ENCODE assay signal across 8 cellular contexts in genomic region chr19:3359850-3360493, GRCh38. TPM values are rescaled to one million over a fixed set of nuclear protein-coding genes. Genes with fewer than 3 reads are reported as not detected.
DNase-seq lines count a peak whose midpoint lies in the region; ATAC-seq, FAIRE-seq and TF ChIP-seq lines count a peak whose summit lies in the region.

No MANE protein-coding gene starts in this region.

- no peaks in the 10 kb centered on the region for H3K23me2 ChIP-seq in H9 (ENCODE audit: insufficient read length, low read depth, low read length, poor library complexity, severe bottlenecking)

- no peak overlapping the region for H4K91ac ChIP-seq in H9 (ENCODE audit: insufficient read length, low read depth, low read length)

- no peak overlapping the region for H3K9ac ChIP-seq in H9 (ENCODE audit: extremely low read depth, insufficient read length, low read length)
- H3K9ac ChIP-seq in endothelial cell of umbilical vein (replicated peaks; ENCODE audit: extremely low read depth, insufficient read depth, low read length) = peak overlapping the region; percentile 54

- H2BK12ac ChIP-seq in H9 (ENCODE audit: insufficient read length, low read depth, low read length) = no peak overlapping the region

- POLR2A ChIA-PET in endothelial cell of umbilical vein (lab: Charles Lee) = no interaction called here

- no peak overlapping the region for H3T11ph ChIP-seq in H9 (ENCODE audit: low read length)

- DNase-seq in CD1c-positive myeloid dendritic cell (ENCODE audit: extremely low spot score) (peak; percentile 45), H9 (no peak), WERI-Rb-1 (no peak), endothelial cell of umbilical vein (ENCODE audit: low read depth, low spot score) (no peak), nephron progenitor cell (peak; percentile 57), NCI-H128 (lab: John Stamatoyannopoulos, UW; ENCODE audit: unreplicated experiment) (no peak), OCI-M2 (lab: John Stamatoyannopoulos, UW; ENCODE audit: unreplicated experiment) (no peak)

- H3K4me3 Mint-ChIP-seq in H9 (peak overlapping the region; percentile 48 to 80; a peak in 3 of 5 replicates), nephron progenitor cell (no peak overlapping the region)

- no peaks in the 10 kb centered on the region for H3K79me1 ChIP-seq in H9 (ENCODE audit: insufficient read depth, low read depth, low read length, poor library complexity, severe bottlenecking)

- no peak overlapping the region for H4K5ac ChIP-seq in H9 (ENCODE audit: insufficient read length, low read depth, low read length)

- H3K4me2 ChIP-seq in H9 (ENCODE audit: insufficient read depth, insufficient read length, low read length) = peak overlapping the region; percentile 27
- H3K4me2 ChIP-seq in endothelial cell of umbilical vein (ENCODE audit: insufficient read depth, low read length) = peak overlapping the region; percentile 81

- H3K9me3 Mint-ChIP-seq in H9 = peaks cover 11 to 22% of the 10 kb centered on the region in 2 experiments
- peaks cover 15% of the 10 kb centered on the region for H3K9me3 Mint-ChIP-seq in nephron progenitor cell

- no peaks in the 10 kb centered on the region for H3K9me1 ChIP-seq in endothelial cell of umbilical vein (replicated peaks; ENCODE audit: control insufficient read depth, extremely low read depth, insufficient read depth, low read length)

- H4K20me1 ChIP-seq in H9 (ENCODE audit: control insufficient read depth, insufficient read depth, insufficient read length) (peaks cover 2% of the 10 kb centered on the region), endothelial cell of umbilical vein (replicated peaks; ENCODE audit: control insufficient read depth, extremely low read depth, insufficient read depth, low read length) (no peaks in the 10 kb centered on the region)

- H3K27me3 ChIP-seq in H9 (ENCODE audit: insufficient read depth, low read length) (peaks cover 77% of the 10 kb centered on the region), WERI-Rb-1 (ENCODE audit: insufficient read depth, low read depth, severe bottlenecking) (no peaks in the 10 kb centered on the region), endothelial cell of umbilical vein (ENCODE audit: control insufficient read depth in 2 of 2, insufficient read depth in 2 of 2, low read length in 2 of 2) (no peaks in the 10 kb centered on the region)

- ATAC-seq in GM19463 (IDR thresholded peaks at IDR 0.05; ENCODE audit: unreplicated experiment) = no peak

- H2BK5ac ChIP-seq in H9 (ENCODE audit: insufficient read length, low read length) = no peak overlapping the region

- dilution Hi-C loops in endothelial cell of umbilical vein (cut with MboI; ENCODE audit: extremely low pct_ligation_motif_present, low sequenced_read_pairs) = no loop called here

- CTCF ChIA-PET in endothelial cell of umbilical vein (lab: Charles Lee) = interaction anchor here (1.0 to 1.3 kb wide), 2 partner anchors 69 to 110 kb away, joined by 3 to 5 read pairs; no protein-coding TSS in a partner anchor

- H3K27me3 Mint-ChIP-seq in H9 (ENCODE audit: low read depth) = peaks cover 89% of the 10 kb centered on the region
- peaks cover 89% of the 10 kb centered on the region for H3K27me3 Mint-ChIP-seq in nephron progenitor cell (ENCODE audit: low read depth, poor library complexity)

- H3K9me3 ChIP-seq in H9 (ENCODE audit: control insufficient read depth, low read depth, low read length) (no peaks in the 10 kb centered on the region), WERI-Rb-1 (ENCODE audit: severe bottlenecking) (no peaks in the 10 kb centered on the region), endothelial cell of umbilical vein (replicated peaks; ENCODE audit: control insufficient read depth, insufficient read depth, low read length) (no peaks in the 10 kb centered on the region)

- no peak overlapping the region for H3K23ac ChIP-seq in H9 (ENCODE audit: insufficient read length, low read depth, low read length)

- H2AFZ ChIP-seq in H9 (ENCODE audit: low read length) (no peak overlapping the region), endothelial cell of umbilical vein (ENCODE audit: low read depth, low read length) (peak overlapping the region; percentile 8)

- no peak for TF ChIP-seq CTCF in H9 (conservative IDR thresholded peaks at IDR 0.05)
- TF ChIP-seq CTCF in WERI-Rb-1 (IDR thresholded peaks at IDR 0.05; ENCODE audit: low read depth, low read length) = no peak
- TF ChIP-seq CTCF in endothelial cell of umbilical vein (IDR thresholded peaks at IDR 0.05; ENCODE audit: extremely low read depth in 1 of 2, insufficient read depth in 1 of 2, low read depth in 1 of 2, low read length in 2 of 2) = no peak
- no peak for TF ChIP-seq CTCF in nephron progenitor cell (IDR thresholded peaks at IDR 0.05)

- no peak overlapping the region for H2BK20ac ChIP-seq in H9 (ENCODE audit: low read depth, low read length, poor library complexity, severe bottlenecking)

- H3K79me2 ChIP-seq in H9 (ENCODE audit: insufficient read depth, low read length) = no peaks in the 10 kb centered on the region
- peaks cover 20% of the 10 kb centered on the region for H3K79me2 ChIP-seq in endothelial cell of umbilical vein (ENCODE audit: control insufficient read depth, insufficient read depth, low read length)

- BruUV-seq in endothelial cell of umbilical vein (replicated peaks; lab: Mats Ljungman, UMichigan) = no TSS peak

- no peak overlapping the region for H3K27ac ChIP-seq in H9 (ENCODE audit: insufficient read length, low read depth, low read length)
- H3K27ac ChIP-seq in WERI-Rb-1 = peak overlapping the region; percentile 81
- H3K27ac ChIP-seq in endothelial cell of umbilical vein (ENCODE audit: insufficient read depth, low read depth, low read length) = peak overlapping the region; percentile 11

- FAIRE-seq in endothelial cell of umbilical vein (lab: Jason Lieb, UNC) = no peak

- no peak for TF ChIP-seq POLR2A in endothelial cell of umbilical vein (IDR thresholded peaks at IDR 0.05; ENCODE audit: low read depth, low read length)

- H3K18ac ChIP-seq in H9 (ENCODE audit: insufficient read length, low read depth, low read length) = no peak overlapping the region

- H3K56ac ChIP-seq in H9 (ENCODE audit: insufficient read length, low read depth, low read length) = no peak overlapping the region

- H3K4ac ChIP-seq in H9 (ENCODE audit: low read depth, low read length) = no peak overlapping the region

- no peak overlapping the region for H2BK120ac ChIP-seq in H9 (ENCODE audit: low read depth, low read length, poor library complexity, severe bottlenecking)

- no peak overlapping the region for H3K14ac ChIP-seq in H9 (ENCODE audit: insufficient read depth, low read length)

- intact Hi-C loops in endothelial cell of umbilical vein (cut with micrococcal nuclease) = loop anchor here (2.0 kb wide), 1 partner anchor 69 kb away; no protein-coding TSS in a partner anchor

- H3K4me1 Mint-ChIP-seq in H9 (peaks cover 3 to 28% of the 10 kb centered on the region in 2 experiments; a peak in 3 of 4 replicates), nephron progenitor cell (peaks cover 12% of the 10 kb centered on the region)

- no CpG with 5 or more reads among the region's 101 CpGs for WGBS in H9 (ENCODE audit: extremely low coverage, insufficient read length, low lambda C conversion rate)

- H3K4me3 ChIP-seq in WERI-Rb-1 (ENCODE audit: low read depth, low read length) (peak overlapping the region; percentile 70), endothelial cell of umbilical vein (replicated peaks in 1 of 3; ENCODE audit: insufficient read depth in 1 of 3, low read depth in 1 of 3, low read length in 3 of 3) (peak overlapping the region; percentile 67 to 94 (median 68))

- no peaks in the 10 kb centered on the region; the same call in 1 of the 2 replicates for H3K36me3 ChIP-seq in WERI-Rb-1
- no peaks in the 10 kb centered on the region for H3K36me3 ChIP-seq in endothelial cell of umbilical vein (ENCODE audit: control insufficient read depth in 2 of 2, extremely low read depth in 1 of 2, insufficient read depth in 2 of 2, low read length in 2 of 2)

- H3K4me1 ChIP-seq in H9 (ENCODE audit: insufficient read depth, low read length) = no peaks in the 10 kb centered on the region; the same call in 1 of the 2 replicates
- H3K4me1 ChIP-seq in endothelial cell of umbilical vein (ENCODE audit: control insufficient read depth, extremely low read depth, insufficient read depth, low read length) = peaks cover 11% of the 10 kb centered on the region

- no peak overlapping the region for H2AK5ac ChIP-seq in H9 (ENCODE audit: insufficient read length, low read length)

- H4K8ac ChIP-seq in H9 (replicated peaks; ENCODE audit: insufficient read length, low read depth, low read length) = no peak overlapping the region

- H2BK15ac ChIP-seq in H9 (ENCODE audit: low read depth, low read length) = no peak overlapping the region

- H3K27ac Mint-ChIP-seq in H9 = no peak overlapping the region
- H3K27ac Mint-ChIP-seq in nephron progenitor cell = no peak overlapping the region

- H3K36me3 Mint-ChIP-seq in H9 (ENCODE audit: insufficient read depth in 1 of 3, low read depth in 3 of 3) (peaks cover 0 to 4% (median 0%) of the 10 kb centered on the region in 3 experiments; a peak in 3 of 7 replicates), nephron progenitor cell (ENCODE audit: low read depth) (peaks cover 5% of the 10 kb centered on the region)

TF ChIP-seq in endothelial cell of umbilical vein, 7 proteins besides CTCF, POLR2A, EP300 and RAD21:
- no peak for TF ChIP-seq POLR2AphosphoS5 (IDR thresholded peaks at IDR 0.05; ENCODE audit: insufficient read depth, low read depth, low read length)
- no peak for TF ChIP-seq FOS (IDR thresholded peaks at IDR 0.05; ENCODE audit: borderline replicate concordance, insufficient read depth, low read length)
- TF ChIP-seq, protein P1, sequence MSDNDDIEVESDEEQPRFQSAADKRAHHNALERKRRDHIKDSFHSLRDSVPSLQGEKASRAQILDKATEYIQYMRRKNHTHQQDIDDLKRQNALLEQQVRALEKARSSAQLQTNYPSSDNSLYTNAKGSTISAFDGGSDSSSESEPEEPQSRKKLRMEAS (IDR thresholded peaks at IDR 0.05; ENCODE audit: insufficient read depth, insufficient read length) = no peak
- no peak for TF ChIP-seq JUN (IDR thresholded peaks at IDR 0.05; ENCODE audit: borderline replicate concordance, insufficient read depth, insufficient read length, low read depth)
- no peak for TF ChIP-seq GATA2 (IDR thresholded peaks at IDR 0.05; ENCODE audit: insufficient read depth, insufficient read length, low read depth, low read length)
- TF ChIP-seq EZH2 (IDR thresholded peaks at IDR 0.05; ENCODE audit: borderline replicate concordance, low read depth, low read length, severe bottlenecking) = no peak
- TF ChIP-seq MYC (IDR thresholded peaks at IDR 0.05; ENCODE audit: low read depth, low read length) = no peak
TF ChIP-seq in endothelial cell of umbilical vein: peak in this region for 0.

RNA-seq across cellular contexts. Expression of gene NFIC, which starts 6.4 kb away (rescaled TPM):
- 5.6 and 8.0 TPM in 2 replicates for total RNA-seq in H9 (2021)
- total RNA-seq in endothelial cell of umbilical vein = 131 and 133 TPM in 2 replicates
- 8.5 and 11.4 TPM in 2 replicates for polyA plus RNA-seq in endothelial cell of umbilical vein
- 12.8 and 14.1 TPM in 2 replicates for polyA plus RNA-seq in endothelial cell of umbilical vein (2011; cell fraction: cytosol; rRNA removed)
- 21.9 and 24.5 TPM in 2 replicates for polyA plus RNA-seq in endothelial cell of umbilical vein (2011; cell fraction: nucleus; rRNA removed)
- 41.1 and 45.2 TPM in 2 replicates for polyA plus RNA-seq in endothelial cell of umbilical vein (2012)
- 16.4 and 18.3 TPM in 2 replicates for polyA minus RNA-seq in endothelial cell of umbilical vein
- 35.0 TPM for polyA minus RNA-seq in endothelial cell of umbilical vein (2011; cell fraction: cytosol; rRNA and poly(A)+ RNA removed)
- polyA minus RNA-seq in endothelial cell of umbilical vein (2011; cell fraction: nucleus; rRNA and poly(A)+ RNA removed) = 14.8 and 32.1 TPM in 2 replicates

Comparison
In these comparisons a context has a peak if more than half of its experiments do, and no peak if none do; other contexts are left out.
1. DNase-seq: peak in CD1c-positive myeloid dendritic cell (single experiment) and nephron progenitor cell (single experiment); none in H9 (single experiment), WERI-Rb-1 (single experiment), endothelial cell of umbilical vein (single experiment), NCI-H128 (single experiment) and OCI-M2 (single experiment).
2. RNA of gene NFIC, which starts 6.4 kb away (total RNA-seq): 131 to 133 TPM in endothelial cell of umbilical vein; 5.6 to 8.0 TPM in H9; every median in the first group is over 10 times any median in the second.